9 cellular contexts compared by ENCODE assay signal in the genomic region with DNA sequence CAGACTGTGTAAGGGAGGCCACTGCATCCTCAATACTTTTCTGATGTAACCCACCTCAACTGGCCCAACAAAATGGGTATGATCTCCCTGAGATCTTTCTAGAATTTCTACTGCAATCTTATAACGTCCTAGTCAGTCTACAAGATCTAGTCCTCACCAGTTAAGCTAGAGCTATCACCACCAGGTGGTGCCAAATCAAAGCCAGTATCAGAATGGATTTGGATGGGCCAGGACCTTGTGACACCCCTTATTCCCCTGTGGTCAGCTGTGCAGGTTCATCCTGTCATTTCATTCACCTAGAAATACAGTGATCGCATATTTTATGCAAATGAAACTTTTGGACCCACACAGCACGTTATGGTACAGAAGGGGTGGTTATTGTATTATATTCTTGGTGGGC.
DNase-seq lines count a peak whose midpoint lies in the region; ATAC-seq, FAIRE-seq and TF ChIP-seq lines count a peak whose summit lies in the region.
"Had no signal": no experiment of that assay in that cellular context is flagged by ENCODE, and none has a peak within 500 bp of the region (broad histone marks: within the 10 kb centered on the region; RNA-seq: fewer than 3 reads in every experiment).

No MANE protein-coding gene starts in this region.

- peak; percentile 66 to 75 for DNase-seq in A549 (ENCODE audit: low read depth in 1 of 2, low spot score in 1 of 2)
- DNase-seq in DND-41 = peak; percentile 38
- DNase-seq in activated CD4-positive, alpha-beta T cell treated with anti-CD3 and anti-CD28 coated beads, Interleukin-2, amount 10 ng/mL, durations not matched to agents 24 days and 14 days = peak; percentile 75
- DNase-seq in hepatic stellate cell (ENCODE audit: low spot score) = peak; percentile 6
- no peak for DNase-seq in stimulated activated effector memory CD8-positive, alpha-beta T cell treated with anti-CD3 and anti-CD28 coated beads, Interleukin-12 subunit alpha, Interleukin-12 subunit beta, amount 100 ng/mL, for 72 hours (ENCODE audit: low spot score in 2 of 2)

- H3K27ac ChIP-seq in A549 (no peak overlapping the region), DND-41 (ENCODE audit: low read length) (no peak overlapping the region)

- peak; percentile 97 to 98 for ATAC-seq in A549
- peak; percentile 74 for ATAC-seq in DND-41 (ENCODE audit: insufficient read depth, low read depth)
- peak; percentile 58 for ATAC-seq in stimulated activated effector memory CD8-positive, alpha-beta T cell treated with anti-CD3 and anti-CD28 coated beads, Interleukin-12 subunit alpha, Interleukin-12 subunit beta, amount 100 ng/mL, for 72 hours
- no peak for ATAC-seq in HG02623 (IDR thresholded peaks at IDR 0.05; ENCODE audit: unreplicated experiment)
- ATAC-seq in HG03045 (IDR thresholded peaks at IDR 0.05; ENCODE audit: unreplicated experiment) = no peak

- H3K4me2 ChIP-seq in A549 (no peak overlapping the region), DND-41 (ENCODE audit: insufficient read depth, low read length) (no peak overlapping the region)

- CTCF ChIA-PET in A549 (lab: Yijun Ruan, JAX) = interaction anchor here (1.0 to 3.4 kb wide), 9 partner anchors 12 to 187 kb away, joined by 3 to 11 read pairs (median 3); no protein-coding TSS in a partner anchor

- H3K79me2 ChIP-seq in DND-41 (ENCODE audit: insufficient read depth, low read length) = peaks cover 51% of the 10 kb centered on the region

- H2AFZ ChIP-seq in DND-41 (ENCODE audit: low read depth, low read length) = no peak overlapping the region

- peaks cover 10% of the 10 kb centered on the region for H3K36me3 Mint-ChIP-seq in activated CD4-positive, alpha-beta T cell treated with anti-CD3 and anti-CD28 coated beads, Interleukin-2, amount 10 ng/mL, durations not matched to agents 24 days and 14 days (ENCODE audit: low read depth)
- peaks cover 12% of the 10 kb centered on the region for H3K36me3 Mint-ChIP-seq in stimulated activated effector memory CD8-positive, alpha-beta T cell treated with anti-CD3 and anti-CD28 coated beads, Interleukin-12 subunit alpha, Interleukin-12 subunit beta, amount 100 ng/mL, for 72 hours

- no peak for TF ChIP-seq EP300 in A549 (IDR thresholded peaks at IDR 0.05)

- no peak for TF ChIP-seq POLR2A in A549 (IDR thresholded peaks at IDR 0.05; ENCODE audit: low read length)

- no peaks in the 10 kb centered on the region for H3K9me3 Mint-ChIP-seq in activated CD4-positive, alpha-beta T cell treated with anti-CD3 and anti-CD28 coated beads, Interleukin-2, amount 10 ng/mL, durations not matched to agents 24 days and 14 days
- no peaks in the 10 kb centered on the region for H3K9me3 Mint-ChIP-seq in stimulated activated effector memory CD8-positive, alpha-beta T cell treated with anti-CD3 and anti-CD28 coated beads, Interleukin-12 subunit alpha, Interleukin-12 subunit beta, amount 100 ng/mL, for 72 hours

- intact Hi-C loops in activated CD4-positive, alpha-beta T cell treated with anti-CD3 and anti-CD28 coated beads, Interleukin-2, amount 10 ng/mL, durations not matched to agents 24 days and 14 days (cut with micrococcal nuclease) = loop anchor here (5.0 to 10.0 kb wide), 2 partner anchors 167 to 184 kb away; no protein-coding TSS in a partner anchor

- no peaks in the 10 kb centered on the region for H3K27me3 Mint-ChIP-seq in activated CD4-positive, alpha-beta T cell treated with anti-CD3 and anti-CD28 coated beads, Interleukin-2, amount 10 ng/mL, durations not matched to agents 24 days and 14 days

- TF ChIP-seq CTCF in A549 (IDR thresholded peaks at IDR 0.05) = peak; percentile 65
- TF ChIP-seq CTCF in DND-41 (IDR thresholded peaks at IDR 0.05; ENCODE audit: borderline replicate concordance, extremely low read depth, low read length, poor library complexity, severe bottlenecking) = peak; percentile 66
- TF ChIP-seq CTCF in LNCAP (IDR thresholded peaks at IDR 0.05) = peak; percentile 57

- no peaks in the 10 kb centered on the region for H3K27me3 ChIP-seq in DND-41 (ENCODE audit: insufficient read depth, low read length, poor library complexity)

- peaks cover 22% of the 10 kb centered on the region for H3K4me1 ChIP-seq in A549
- H3K4me1 ChIP-seq in DND-41 (ENCODE audit: insufficient read depth, low read length) = no peaks in the 10 kb centered on the region

- POLR2A ChIA-PET in A549 (lab: Yijun Ruan, JAX) = interaction anchor here (0.7 to 1.1 kb wide), 2 partner anchors 90 to 183 kb away, joined by 4 to 5 read pairs; a partner anchor contains a TSS

- no peak overlapping the region for H3K9ac ChIP-seq in DND-41 (ENCODE audit: low read depth, low read length)

- H3K36me3 ChIP-seq in DND-41 (ENCODE audit: insufficient read depth, low read length) = peaks cover 3% of the 10 kb centered on the region; the same call in 1 of the 2 replicates

- peak; percentile 60 to 63; a peak in 4 of 5 replicates for TF ChIP-seq RAD21 in A549 (conservative IDR thresholded peaks at IDR 0.05 in 1 of 2, IDR thresholded peaks at IDR 0.05 in 1 of 2)

- H4K20me1 ChIP-seq in DND-41 (ENCODE audit: insufficient read depth, low read length) = peaks cover 14% of the 10 kb centered on the region; the same call in 1 of the 2 replicates

- H3K4me3 ChIP-seq in A549 = no peak overlapping the region
- no peak overlapping the region for H3K4me3 ChIP-seq in DND-41 (ENCODE audit: low read depth in 1 of 2, low read length in 2 of 2)

- WGBS in A549 (ENCODE audit: missing lambda C conversion rate) = 72% methylated on average over 3 of the region's 3 CpGs

- H3K27ac Mint-ChIP-seq in activated CD4-positive, alpha-beta T cell treated with anti-CD3 and anti-CD28 coated beads, Interleukin-2, amount 10 ng/mL, durations not matched to agents 24 days and 14 days = no peak overlapping the region
- H3K27ac Mint-ChIP-seq in stimulated activated effector memory CD8-positive, alpha-beta T cell treated with anti-CD3 and anti-CD28 coated beads, Interleukin-12 subunit alpha, Interleukin-12 subunit beta, amount 100 ng/mL, for 72 hours = no peak overlapping the region

- H3K9me3 ChIP-seq in A549 (no peaks in the 10 kb centered on the region), DND-41 (ENCODE audit: insufficient read depth, low read length, severe bottlenecking) (no peaks in the 10 kb centered on the region)

- H3K4me3 Mint-ChIP-seq in activated CD4-positive, alpha-beta T cell treated with anti-CD3 and anti-CD28 coated beads, Interleukin-2, amount 10 ng/mL, durations not matched to agents 24 days and 14 days = no peak overlapping the region
- H3K4me3 Mint-ChIP-seq in stimulated activated effector memory CD8-positive, alpha-beta T cell treated with anti-CD3 and anti-CD28 coated beads, Interleukin-12 subunit alpha, Interleukin-12 subunit beta, amount 100 ng/mL, for 72 hours = no peak overlapping the region

- peaks cover 6% of the 10 kb centered on the region for H3K4me1 Mint-ChIP-seq in activated CD4-positive, alpha-beta T cell treated with anti-CD3 and anti-CD28 coated beads, Interleukin-2, amount 10 ng/mL, durations not matched to agents 24 days and 14 days
- H3K4me1 Mint-ChIP-seq in stimulated activated effector memory CD8-positive, alpha-beta T cell treated with anti-CD3 and anti-CD28 coated beads, Interleukin-12 subunit alpha, Interleukin-12 subunit beta, amount 100 ng/mL, for 72 hours = peaks cover 14% of the 10 kb centered on the region

- FAIRE-seq in A549 (lab: Jason Lieb, UNC) = no peak
- FAIRE-seq: frontal cortex had no signal

TF ChIP-seq in A549, 52 proteins besides CTCF, POLR2A, EP300 and RAD21:
- TF ChIP-seq FOXS1 (CRISPR knock-in tag; IDR thresholded peaks at IDR 0.05) = no peak
- TF ChIP-seq, protein P1, sequence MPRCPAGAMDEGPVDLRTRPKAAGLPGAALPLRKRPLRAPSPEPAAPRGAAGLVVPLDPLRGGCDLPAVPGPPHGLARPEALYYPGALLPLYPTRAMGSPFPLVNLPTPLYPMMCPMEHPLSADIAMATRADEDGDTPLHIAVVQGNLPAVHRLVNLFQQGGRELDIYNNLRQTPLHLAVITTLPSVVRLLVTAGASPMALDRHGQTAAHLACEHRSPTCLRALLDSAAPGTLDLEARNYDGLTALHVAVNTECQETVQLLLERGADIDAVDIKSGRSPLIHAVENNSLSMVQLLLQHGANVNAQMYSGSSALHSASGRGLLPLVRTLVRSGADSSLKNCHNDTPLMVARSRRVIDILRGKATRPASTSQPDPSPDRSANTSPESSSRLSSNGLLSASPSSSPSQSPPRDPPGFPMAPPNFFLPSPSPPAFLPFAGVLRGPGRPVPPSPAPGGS (IDR thresholded peaks at IDR 0.05) = no peak
- TF ChIP-seq, protein P2, sequence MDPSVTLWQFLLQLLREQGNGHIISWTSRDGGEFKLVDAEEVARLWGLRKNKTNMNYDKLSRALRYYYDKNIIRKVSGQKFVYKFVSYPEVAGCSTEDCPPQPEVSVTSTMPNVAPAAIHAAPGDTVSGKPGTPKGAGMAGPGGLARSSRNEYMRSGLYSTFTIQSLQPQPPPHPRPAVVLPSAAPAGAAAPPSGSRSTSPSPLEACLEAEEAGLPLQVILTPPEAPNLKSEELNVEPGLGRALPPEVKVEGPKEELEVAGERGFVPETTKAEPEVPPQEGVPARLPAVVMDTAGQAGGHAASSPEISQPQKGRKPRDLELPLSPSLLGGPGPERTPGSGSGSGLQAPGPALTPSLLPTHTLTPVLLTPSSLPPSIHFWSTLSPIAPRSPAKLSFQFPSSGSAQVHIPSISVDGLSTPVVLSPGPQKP (IDR thresholded peaks at IDR 0.05; ENCODE audit: low read depth, low read length) = no peak
- no peak for TF ChIP-seq EHF (CRISPR knock-in tag; IDR thresholded peaks at IDR 0.05)
- TF ChIP-seq JUN (IDR thresholded peaks at IDR 0.05) = no peak
- no peak for TF ChIP-seq MAFK (IDR thresholded peaks at IDR 0.05; ENCODE audit: partially characterized antibody)
- peak; percentile 68 for TF ChIP-seq SMC3 (IDR thresholded peaks at IDR 0.05)
- no peak for TF ChIP-seq NR3C1 (IDR thresholded peaks at IDR 0.05)

Comparison
In these comparisons a context has a peak if more than half of its experiments do, and no peak if none do; other contexts are left out.
1. ATAC-seq: peak in A549 (2 of 2), DND-41 (single experiment) and stimulated activated effector memory CD8-positive, alpha-beta T cell treated with anti-CD3 and anti-CD28 coated beads, Interleukin-12 subunit alpha, Interleukin-12 subunit beta, amount 100 ng/mL, for 72 hours (single experiment); none in HG02623 (single experiment) and HG03045 (single experiment).
2. DNase-seq: peak in A549 (2 of 2), DND-41 (single experiment), activated CD4-positive, alpha-beta T cell treated with anti-CD3 and anti-CD28 coated beads, Interleukin-2, amount 10 ng/mL, durations not matched to agents 24 days and 14 days (single experiment) and hepatic stellate cell (single experiment); none in stimulated activated effector memory CD8-positive, alpha-beta T cell treated with anti-CD3 and anti-CD28 coated beads, Interleukin-12 subunit alpha, Interleukin-12 subunit beta, amount 100 ng/mL, for 72 hours (0 of 2).
3. Peak in every context shown above with its lines, with median percentiles within 50 percentile points of each other: CTCF ChIP-seq.